In the genomic region with DNA sequence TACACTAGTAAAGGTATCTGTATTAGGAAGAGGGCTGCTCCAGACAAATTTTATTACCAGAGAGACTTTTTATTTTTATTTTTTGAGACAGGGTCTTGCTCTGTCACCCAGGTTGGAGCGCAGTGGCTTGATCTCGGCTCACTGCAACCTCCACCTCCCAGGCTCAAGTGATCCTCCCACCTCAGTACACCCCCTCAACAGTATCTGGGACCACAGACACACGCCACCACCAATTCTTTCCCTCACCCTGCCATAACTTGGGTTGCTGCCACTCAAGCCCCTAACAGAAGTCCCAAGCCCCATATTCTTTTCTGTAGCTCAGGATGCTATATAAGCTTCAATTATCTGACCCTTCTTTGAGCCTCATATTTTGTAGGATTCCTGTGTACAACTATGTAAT, we compare ENCODE assay signal across 11 cellular contexts. TPM values are rescaled to one million over a fixed set of nuclear protein-coding genes. Genes with fewer than 3 reads are reported as not detected.
DNase-seq lines count a peak whose midpoint lies in the region; ATAC-seq, FAIRE-seq and TF ChIP-seq lines count a peak whose summit lies in the region.
"Had no signal": no experiment of that assay in that cellular context is flagged by ENCODE, and none has a peak within 500 bp of the region (broad histone marks: within the 10 kb centered on the region; RNA-seq: fewer than 3 reads in every experiment).

No MANE protein-coding gene starts in this region.

- H4K20me1 ChIP-seq in K562 (replicated peaks; ENCODE audit: control insufficient read depth, insufficient read depth, low read length), result peaks cover 29% of the 10 kb centered on the region

- DNase-seq in right cardiac atrium, result no peak
- no peak for DNase-seq in Right ventricle myocardium superior
- DNase-seq in K562 (ENCODE audit: extremely low read depth in 1 of 4, low spot score in 3 of 4), result peak in 1 of 4 experiments; percentile 31
- no peak for DNase-seq in natural killer cell
- no peak for DNase-seq in uterus
- DNase-seq in NCI-H128 (lab: John Stamatoyannopoulos, UW; ENCODE audit: unreplicated experiment), result no peak
- no peak for DNase-seq in GM03348 (ENCODE audit: low spot score)
- DNase-seq in NCI-H1092 (lab: John Stamatoyannopoulos, UW), result no peak
- DNase-seq: NCI-H1417 treated with DMSO at 0.1 percent for 48 hours had no signal

- TF ChIP-seq EP300 in K562 (IDR thresholded peaks at IDR 0.05; ENCODE audit: low read length), result no peak

- H3K9me3 ChIP-seq in right cardiac atrium (ENCODE audit: control insufficient read depth, low read length) (no peaks in the 10 kb centered on the region), K562 (replicated peaks; ENCODE audit: control insufficient read depth, insufficient read depth, low read depth, low read length) (no peaks in the 10 kb centered on the region), uterus (no peaks in the 10 kb centered on the region)
- H3K9me3 ChIP-seq: SJSA1 had no signal

- H3K36me3 ChIP-seq in K562 (ENCODE audit: control insufficient read depth, insufficient read depth, low read length) (peaks cover 95% of the 10 kb centered on the region), uterus (no peaks in the 10 kb centered on the region)

- no peak for ATAC-seq in right cardiac atrium
- ATAC-seq in Right ventricle myocardium superior (ENCODE audit: poor library complexity), result no peak
- no peak for ATAC-seq in K562
- no peak for ATAC-seq in natural killer cell

- peaks cover 36% of the 10 kb centered on the region for H3K4me1 ChIP-seq in right cardiac atrium (ENCODE audit: control insufficient read depth, insufficient read depth, low read length)
- H3K4me1 ChIP-seq in K562 (replicated peaks in 1 of 2; ENCODE audit: control insufficient read depth in 2 of 2, insufficient read depth in 2 of 2, low read length in 2 of 2), result peaks cover 30 to 66% of the 10 kb centered on the region in 2 experiments
- H3K4me1 ChIP-seq in uterus, result peaks cover 0 to 17% of the 10 kb centered on the region in 2 donors

- peak overlapping the region; percentile 87 for H3K4me2 ChIP-seq in K562 (ENCODE audit: insufficient read depth, low read length)

- H3K9ac ChIP-seq in K562 (ENCODE audit: insufficient read depth in 1 of 2, low read depth in 2 of 2, low read length in 2 of 2), result peak overlapping the region; percentile 12 to 66; a peak in 1 of 4 replicates

- POLR2A ChIA-PET in K562 (lab: Yijun Ruan, JAX), result interaction anchor here (0.8 to 1.9 kb wide), 4 partner anchors 9 to 53 kb away, joined by 3 to 4 read pairs (median 4); no protein-coding TSS in a partner anchor

- peak overlapping the region; percentile 84 to 97 for H3K27ac Mint-ChIP-seq in natural killer cell

- H3K4me3 ChIP-seq in right cardiac atrium (ENCODE audit: low read length), result no peak overlapping the region
- peak overlapping the region; percentile 88 for H3K4me3 ChIP-seq in K562
- H3K4me3 ChIP-seq in uterus, result no peak overlapping the region
- H3K4me3 ChIP-seq: SJSA1 had no signal

- intact Hi-C loops in right cardiac atrium (cut with DNase I) (no loop called here), Right ventricle myocardium superior (cut with DNase I) (no loop called here), K562 (cut with micrococcal nuclease) (no loop called here), natural killer cell (cut with micrococcal nuclease) (no loop called here), uterus (cut with DNase I; ENCODE audit: low total_unique reads) (no loop called here)

- H3K9me1 ChIP-seq in K562 (ENCODE audit: control insufficient read depth, insufficient read depth, low read length), result no peaks in the 10 kb centered on the region

- TF ChIP-seq CTCF in K562 (IDR thresholded peaks at IDR 0.05 in 2 of 3, conservative IDR thresholded peaks at IDR 0.05 in 1 of 3; ENCODE audit: insufficient read depth in 2 of 3, low read depth in 1 of 3, low read length in 3 of 3) (no peak), natural killer cell (IDR thresholded peaks at IDR 0.05) (no peak), uterus (IDR thresholded peaks at IDR 0.05) (no peak)

- peaks cover 5% of the 10 kb centered on the region for H3K36me3 Mint-ChIP-seq in natural killer cell

- FAIRE-seq in K562 (lab: Jason Lieb, UNC), result no peak
- FAIRE-seq: islet of Langerhans had no signal

- peaks cover 92 to 98% of the 10 kb centered on the region in 2 donors for H3K4me1 Mint-ChIP-seq in natural killer cell

- no TSS peak for BruUV-seq in K562 (replicated peaks; lab: Mats Ljungman, UMichigan)

- H2AFZ ChIP-seq in K562 (ENCODE audit: low read depth, low read length), result no peak overlapping the region

- in situ Hi-C loops in K562 (cut with MboI), result no loop called here

- peaks cover 100% of the 10 kb centered on the region for H3K79me2 ChIP-seq in K562 (ENCODE audit: control insufficient read depth, insufficient read depth, low read length)

- no peaks in the 10 kb centered on the region for H3K9me3 Mint-ChIP-seq in natural killer cell

- H3K27me3 ChIP-seq in right cardiac atrium (ENCODE audit: control insufficient read depth, insufficient read depth), result no peaks in the 10 kb centered on the region
- H3K27me3 ChIP-seq in K562 (ENCODE audit: control insufficient read depth in 2 of 2, insufficient read depth in 2 of 2, low read length in 2 of 2), result no peaks in the 10 kb centered on the region
- no peaks in the 10 kb centered on the region for H3K27me3 ChIP-seq in uterus
- H3K27me3 ChIP-seq: SJSA1 had no signal

- H3K27me3 Mint-ChIP-seq in natural killer cell (ENCODE audit: low read depth in 2 of 2), result no peaks in the 10 kb centered on the region

- H3K4me3 Mint-ChIP-seq in natural killer cell, result peak overlapping the region; percentile 90

- TF ChIP-seq RAD21 in K562 (CRISPR knock-in tag; conservative IDR thresholded peaks at IDR 0.05 in 1 of 2, IDR thresholded peaks at IDR 0.05 in 1 of 2), result no peak

- TF ChIP-seq POLR2A in K562 (conservative IDR thresholded peaks at IDR 0.05), result no peak
- no peak for TF ChIP-seq POLR2A in uterus (IDR thresholded peaks at IDR 0.05)

- H3K27ac ChIP-seq in right cardiac atrium (ENCODE audit: low read length) (peak overlapping the region; percentile 30), K562 (ENCODE audit: extremely low read depth, low read depth, low read length) (no peak overlapping the region; the same call in 1 of the 3 replicates), uterus (peak overlapping the region; percentile 17 to 98)
- H3K27ac ChIP-seq: SJSA1 had no signal

- 56% methylated on average over 3 of the region's 3 CpGs for WGBS in right cardiac atrium
- 12% methylated on average over 3 of the region's 3 CpGs for WGBS in K562 (ENCODE audit: insufficient coverage, low coverage, missing lambda C conversion rate)

- CTCF ChIA-PET in K562 (lab: Yijun Ruan, JAX; ENCODE audit: low intra/inter-chr PET ratio), result no interaction called here

TF ChIP-seq in K562, 482 proteins besides CTCF, POLR2A, EP300 and RAD21:
- TF ChIP-seq EGR1 (conservative IDR thresholded peaks at IDR 0.05) (peak; percentile 56), POLR2H (tag; IDR thresholded peaks at IDR 0.05; ENCODE audit: low read depth) (peak; percentile 40; the same call in 1 of the 2 replicates), ZNF384 (IDR thresholded peaks at IDR 0.05; ENCODE audit: low read depth, low read length) (no peak)
TF ChIP-seq in K562: peak in this region for 2.

RNA-seq across cellular contexts. Expression of gene BCL2L1, which starts 6.9 kb away (rescaled TPM):
- total RNA-seq in right cardiac atrium, result 10 to 100 TPM; 39.9 to 56.9 (median 46.1) TPM
- polyA plus RNA-seq in right cardiac atrium, result 46.0 TPM
- 48.7 TPM for total RNA-seq in Right ventricle myocardium superior
- total RNA-seq in K562 (2011; cell fraction: chromatin; rRNA removed; ENCODE audit: low replicate concordance), result 162 and 267 TPM in 2 replicates
- total RNA-seq in K562 (2011; cell fraction: nucleolus; rRNA removed), result 145 and 154 TPM in 2 replicates
- 113 and 150 TPM in 2 replicates for total RNA-seq in K562 (2011; cell fraction: nucleoplasm; rRNA removed)
- total RNA-seq in K562 (2014; rRNA removed), result 137 and 179 TPM in 2 replicates
- 72.0 and 81.3 TPM in 2 replicates for total RNA-seq in K562 (2014; rRNA removed; fragmentation: Illumina TruSeq; extraction: Trizol)
- 88.7 and 89.1 TPM in 2 replicates for total RNA-seq in K562 (2015; rRNA removed; fragmentation: Illumina TruSeq; extraction: Trizol)
- 150 and 157 TPM in 2 replicates for total RNA-seq in K562 (2021)
- 120 and 121 TPM in 2 replicates for polyA plus RNA-seq in K562 (2011; rRNA removed)
- 113 and 145 TPM in 2 replicates for polyA plus RNA-seq in K562 (2011; cell fraction: cytosol; rRNA removed)
- polyA plus RNA-seq in K562 (2011; cell fraction: nucleus; rRNA removed), result 70.0 and 81.2 TPM in 2 replicates
- polyA plus RNA-seq in K562 (2012), result 134 and 224 TPM in 2 replicates
- polyA plus RNA-seq in K562 (2014; fragmentation: Illumina TruSeq; extraction: Trizol), result 182 and 187 TPM in 2 replicates
- 10 to 100 TPM in 1 of 2 experiments, 1 to 10 TPM in 1; 3.3 to 17.9 TPM for polyA plus RNA-seq in K562 (2014; fragmentation: Nextera tagmentation; extraction: Ambion mirVana)
- polyA plus RNA-seq in K562 (2014; rRNA removed), result 140 and 156 TPM in 2 replicates
- polyA minus RNA-seq in K562 (2011; rRNA and poly(A)+ RNA removed), result 87.8 and 101 TPM in 2 replicates
- polyA minus RNA-seq in K562 (2011; cell fraction: cytosol; rRNA and poly(A)+ RNA removed), result 56.3 and 61.7 TPM in 2 replicates
- 74.2 and 92.5 TPM in 2 replicates for polyA minus RNA-seq in K562 (2011; cell fraction: nucleus; rRNA and poly(A)+ RNA removed)
- 10 to 100 TPM; 67.4 to 92.6 (median 78.6) TPM for total RNA-seq in natural killer cell
- total RNA-seq in uterus, result 100 to 1,000 TPM in 1 of 4 donors, 10 to 100 TPM in 3; 35.0 to 113 (median 57.4) TPM

RNA-seq across cellular contexts. Expression of gene TPX2, which starts 23.3 kb away (rescaled TPM):
- total RNA-seq in right cardiac atrium, result 1 to 10 TPM in 2 of 4 donors, under 1 TPM in 2; 0.67 to 2.5 (median 1.5) TPM
- polyA plus RNA-seq in right cardiac atrium, result 0.41 TPM
- 0.97 TPM for total RNA-seq in Right ventricle myocardium superior
- 34.1 and 68.4 TPM in 2 replicates for total RNA-seq in K562 (2011; cell fraction: chromatin; rRNA removed; ENCODE audit: low replicate concordance)
- 33.2 and 33.7 TPM in 2 replicates for total RNA-seq in K562 (2011; cell fraction: nucleolus; rRNA removed)
- total RNA-seq in K562 (2011; cell fraction: nucleoplasm; rRNA removed), result 50.5 and 54.4 TPM in 2 replicates
- 143 and 153 TPM in 2 replicates for total RNA-seq in K562 (2014; rRNA removed)
- 133 and 153 TPM in 2 replicates for total RNA-seq in K562 (2014; rRNA removed; fragmentation: Illumina TruSeq; extraction: Trizol)
- total RNA-seq in K562 (2015; rRNA removed; fragmentation: Illumina TruSeq; extraction: Trizol), result 134 TPM in 2 replicates
- total RNA-seq in K562 (2021), result 144 and 171 TPM in 2 replicates
- polyA plus RNA-seq in K562 (2011; rRNA removed), result 89.7 and 108 TPM in 2 replicates
- polyA plus RNA-seq in K562 (2011; cell fraction: cytosol; rRNA removed), result 32.9 and 56.0 TPM in 2 replicates
- 157 and 160 TPM in 2 replicates for polyA plus RNA-seq in K562 (2011; cell fraction: nucleus; rRNA removed)
- 117 and 130 TPM in 2 replicates for polyA plus RNA-seq in K562 (2012)
- polyA plus RNA-seq in K562 (2014; fragmentation: Illumina TruSeq; extraction: Trizol), result 212 and 241 TPM in 2 replicates
- 10 to 100 TPM; 48.0 to 57.8 TPM for polyA plus RNA-seq in K562 (2014; fragmentation: Nextera tagmentation; extraction: Ambion mirVana)
- 101 and 112 TPM in 2 replicates for polyA plus RNA-seq in K562 (2014; rRNA removed)
- 140 and 157 TPM in 2 replicates for polyA minus RNA-seq in K562 (2011; rRNA and poly(A)+ RNA removed)
- polyA minus RNA-seq in K562 (2011; cell fraction: cytosol; rRNA and poly(A)+ RNA removed), result 54.2 and 70.1 TPM in 2 replicates
- polyA minus RNA-seq in K562 (2011; cell fraction: nucleus; rRNA and poly(A)+ RNA removed), result 47.8 and 109 TPM in 2 replicates
- total RNA-seq in natural killer cell, result 1 to 10 TPM; 2.2 to 4.2 (median 2.2) TPM
- total RNA-seq in uterus, result 10 to 100 TPM in 1 of 4 donors, under 1 TPM in 2, not detected in 1; 0.12 to 32.4 (median 0.59) TPM
